20 cellular contexts compared by ENCODE assay signal in the genomic region with DNA sequence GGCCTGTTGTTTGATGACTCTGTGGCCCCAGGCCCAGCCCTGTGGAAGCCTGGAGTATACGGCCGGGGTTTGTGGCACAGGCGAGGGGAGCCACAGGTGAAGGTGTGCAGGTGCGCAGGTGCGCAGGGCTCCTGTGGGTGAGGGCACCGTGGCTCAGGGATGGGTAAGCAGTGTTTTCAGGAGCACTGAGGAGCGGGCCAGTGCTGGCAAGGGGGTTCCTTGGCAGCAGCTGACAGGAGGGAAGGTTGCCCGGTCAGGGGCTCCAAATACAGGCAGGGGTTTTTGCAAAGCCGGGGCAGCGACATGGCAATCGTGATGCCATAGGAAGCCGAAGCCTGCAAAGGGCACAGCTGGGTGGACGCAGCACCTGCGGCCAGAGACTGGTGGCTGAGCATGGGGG.
"Had no signal": no experiment of that assay in that cellular context is flagged by ENCODE, and none has a peak within 500 bp of the region (broad histone marks: within the 10 kb centered on the region; RNA-seq: fewer than 3 reads in every experiment).

No MANE protein-coding gene starts in this region.

- H3K4me3 ChIP-seq: cardiac muscle cell had no signal

- ATAC-seq: activated T-cell treated with anti-CD3 and anti-CD28 coated beads, Interleukin-2, amount 50 U/mL, for 4 hours; PC-3 had no signal

- H3K27me3 ChIP-seq: brain microvascular endothelial cell, cardiac muscle cell had no signal

- H3K27ac ChIP-seq: brain microvascular endothelial cell, cardiac muscle cell had no signal

- H3K36me3 ChIP-seq: brain microvascular endothelial cell, cardiac muscle cell had no signal

- FAIRE-seq: RCC 7860 had no signal

- DNase-seq: activated B cell treated with CpG ODN at 0.5 μM for 24 hours; activated CD4-positive, alpha-beta memory T cell treated with anti-CD3 and anti-CD28 coated beads for 36 hours; activated CD4-positive, alpha-beta T cell treated with anti-CD3 and anti-CD28 coated beads for 1 hour; activated CD4-positive, alpha-beta T cell treated with anti-CD3 and anti-CD28 coated beads, Interleukin-2, amount 10 ng/mL, durations not matched to agents 24 days and 14 days; activated CD8-positive, alpha-beta memory T cell treated with anti-CD3 and anti-CD28 coated beads for 24 hours; activated gamma-delta T cell treated with Interleukin-2 at 50 U/mL for 16 hours; activated naive CD4-positive, alpha-beta T cell treated with anti-CD3 and anti-CD28 coated beads, Interleukin-2, amount 10 ng/mL, durations not matched to agents 7 days and 5 days; activated naive CD8-positive, alpha-beta T cell treated with anti-CD3 and anti-CD28 coated beads for 36 hours; activated T-cell treated with anti-CD3 and anti-CD28 coated beads, Interleukin-2, amount 50 U/mL, for 4 hours; brain microvascular endothelial cell; MM.1S; NCI-H1105; NCI-H1436; NCI-H2081; NCI-H446; NCI-H524; PC-3; SHP77 had no signal
